17 cellular contexts compared by ENCODE assay signal in genomic region chr6:109255946-109256628, GRCh38.
A peak's percentile ranks its signal among the peaks of the same experiment; 100 is the strongest.
DNase-seq lines count a peak whose midpoint lies in the region; TF ChIP-seq lines count a peak whose summit lies in the region.
"Had no signal": no experiment of that assay in that cellular context is flagged by ENCODE, and none has a peak within 500 bp of the region (broad histone marks: within the 10 kb centered on the region; RNA-seq: fewer than 3 reads in every experiment).

No MANE protein-coding gene starts in this region.

- CTCF ChIA-PET in Calu3 (lab: Charles Lee), result no interaction called here

- H3K9ac ChIP-seq in mucosa of rectum (ENCODE audit: low read depth in 1 of 2, low read length in 2 of 2), result no peak overlapping the region

- BruUV-seq in Calu3 (replicated peaks; lab: Mats Ljungman, UMichigan), result no TSS peak

- DNase-seq in DMS53 (lab: John Stamatoyannopoulos, UW) (peak; percentile 83), NCI-H1930 (lab: John Stamatoyannopoulos, UW) (peak; percentile 80 to 82), SHP77 (lab: John Stamatoyannopoulos, UW) (peak; percentile 62 to 72), Calu3 (no peak), hepatic stellate cell (ENCODE audit: low spot score) (no peak), HAP-1 (ENCODE audit: low spot score in 2 of 2) (no peak)
- no peak for DNase-seq in activated CD4-positive, alpha-beta T cell treated with anti-CD3 and anti-CD28 coated beads, Interleukin-2, amount 50 U/mL, for 48 hours
- DNase-seq: kidney; NCI-H524; SJCRH30; stimulated activated CD4-positive, alpha-beta T cell treated with anti-CD3 and anti-CD28 coated beads, Interleukin-2, amount 100 ng/mL, for 48 hours had no signal

- H3K27ac Mint-ChIP-seq in Calu3 (ENCODE audit: unreplicated experiment), result no peak overlapping the region
- H3K27ac Mint-ChIP-seq: activated naive CD4-positive, alpha-beta T cell treated with anti-CD3 and anti-CD28 coated beads, Interleukin-2, amount 50 U/mL, for 72 hours; natural killer cell treated with Interleukin-12 subunit alpha and Interleukin-12 subunit beta and Interleukin-15 and Interleukin-18, amount 100 ng/mL, for 72 hours; stimulated activated naive CD8-positive, alpha-beta T cell treated with anti-CD3 and anti-CD28 coated beads, Interleukin-15, Interleukin-2, amounts not matched to agents 100 ng/mL and 50 ng/mL, for 24 hours; type B pancreatic cell had no signal

- H3K9me3 ChIP-seq in mucosa of rectum (ENCODE audit: control insufficient read depth in 2 of 2, low read length in 2 of 2) (no peaks in the 10 kb centered on the region), HAP-1 (no peaks in the 10 kb centered on the region)
- H3K9me3 ChIP-seq: SJCRH30 had no signal

- H3K4me3 ChIP-seq in mucosa of rectum (ENCODE audit: low read length in 2 of 2), result no peak overlapping the region
- no peak overlapping the region for H3K4me3 ChIP-seq in HAP-1
- H3K4me3 ChIP-seq: SJCRH30, skin epidermis had no signal

- no peaks in the 10 kb centered on the region for H3K27me3 ChIP-seq in mucosa of rectum (ENCODE audit: control insufficient read depth in 2 of 2, insufficient read depth in 2 of 2, low read length in 2 of 2)
- H3K27me3 ChIP-seq in HAP-1 (ENCODE audit: low read depth), result peaks cover 5% of the 10 kb centered on the region
- H3K27me3 ChIP-seq: SJCRH30 had no signal

- H3K36me3 Mint-ChIP-seq in Calu3 (ENCODE audit: insufficient read depth, unreplicated experiment), result peaks cover 4% of the 10 kb centered on the region
- H3K36me3 Mint-ChIP-seq: natural killer cell treated with Interleukin-12 subunit alpha and Interleukin-12 subunit beta and Interleukin-15 and Interleukin-18, amount 100 ng/mL, for 72 hours had no signal

- no peak for TF ChIP-seq CTCF in Calu3 (IDR thresholded peaks at IDR 0.05; ENCODE audit: unreplicated experiment)

- peaks cover 7 to 31% of the 10 kb centered on the region in 2 donors for H3K4me1 ChIP-seq in mucosa of rectum (ENCODE audit: control insufficient read depth in 2 of 2, insufficient read depth in 2 of 2, low read length in 2 of 2)
- H3K4me1 ChIP-seq in HAP-1, result peaks cover 6% of the 10 kb centered on the region

- no peak overlapping the region for H3K4me3 Mint-ChIP-seq in Calu3 (ENCODE audit: low read depth, unreplicated experiment)
- H3K4me3 Mint-ChIP-seq: natural killer cell treated with Interleukin-12 subunit alpha and Interleukin-12 subunit beta and Interleukin-15 and Interleukin-18, amount 100 ng/mL, for 72 hours; stimulated activated naive CD8-positive, alpha-beta T cell treated with anti-CD3 and anti-CD28 coated beads, Interleukin-15, Interleukin-2, amounts not matched to agents 100 ng/mL and 50 ng/mL, for 24 hours; type B pancreatic cell had no signal

- H3K4me1 Mint-ChIP-seq in Calu3 (ENCODE audit: low read depth, unreplicated experiment), result peaks cover 17% of the 10 kb centered on the region

- peak overlapping the region; percentile 63 to 72 for H3K27ac ChIP-seq in mucosa of rectum (ENCODE audit: low read depth in 2 of 2, low read length in 2 of 2)
- H3K27ac ChIP-seq: SJCRH30, skin epidermis had no signal

- in situ Hi-C loops in HAP-1 (cut with MboI; ENCODE audit: low sequenced_read_pairs), result no loop called here

- intact Hi-C loops in Calu3 (cut with micrococcal nuclease; ENCODE audit: unreplicated experiment), result no loop called here

- H3K36me3 ChIP-seq in mucosa of rectum (ENCODE audit: control insufficient read depth in 2 of 2, insufficient read depth in 2 of 2, low read length in 2 of 2) (no peaks in the 10 kb centered on the region), HAP-1 (replicated peaks) (no peaks in the 10 kb centered on the region)
- H3K36me3 ChIP-seq: SJCRH30 had no signal

- H3K9me3 Mint-ChIP-seq in Calu3 (ENCODE audit: low read depth, unreplicated experiment), result no peaks in the 10 kb centered on the region
- H3K9me3 Mint-ChIP-seq: activated naive CD4-positive, alpha-beta T cell treated with anti-CD3 and anti-CD28 coated beads, Interleukin-2, amount 50 U/mL, for 72 hours; natural killer cell treated with Interleukin-12 subunit alpha and Interleukin-12 subunit beta and Interleukin-15 and Interleukin-18, amount 100 ng/mL, for 72 hours; stimulated activated naive CD8-positive, alpha-beta T cell treated with anti-CD3 and anti-CD28 coated beads, Interleukin-15, Interleukin-2, amounts not matched to agents 100 ng/mL and 50 ng/mL, for 24 hours; type B pancreatic cell had no signal

- H3K27me3 Mint-ChIP-seq in Calu3 (ENCODE audit: unreplicated experiment), result no peaks in the 10 kb centered on the region
- H3K27me3 Mint-ChIP-seq: type B pancreatic cell had no signal

Comparison
In these comparisons a context has a peak if more than half of its experiments do, and no peak if none do; other contexts are left out.
1. DNase-seq: peak in DMS53 (single experiment), NCI-H1930 (2 of 2) and SHP77 (2 of 2); none in Calu3 (single experiment), activated CD4-positive, alpha-beta T cell treated with anti-CD3 and anti-CD28 coated beads, Interleukin-2, amount 50 U/mL, for 48 hours (0 of 2), hepatic stellate cell (single experiment) and HAP-1 (0 of 2).